14 cellular contexts compared by ENCODE assay signal in genomic region chr3:90024986-90025385, GRCh38.
"Had no signal": no experiment of that assay in that cellular context is flagged by ENCODE, and none has a peak within 500 bp of the region (broad histone marks: within the 10 kb centered on the region; RNA-seq: fewer than 3 reads in every experiment).

No MANE protein-coding gene starts in this region.

- H3K9me3 ChIP-seq: mucosa of descending colon, pancreas had no signal

- H3K27me3 Mint-ChIP-seq: dendritic cell treated with granulocyte-macrophage colony-stimulating factor and Interleukin-4, amounts not matched to agents 40 ng/mL and 50 ng/mL, for 4 days; effector memory CD8-positive, alpha-beta T cell; naive thymus-derived CD8-positive, alpha-beta T cell; progenitor cell of endocrine pancreas had no signal

- H3K36me3 ChIP-seq: heart left ventricle, pancreas had no signal

- H3K27me3 ChIP-seq: heart left ventricle, pancreas had no signal

- H3K4me1 ChIP-seq: heart left ventricle, pancreas had no signal

- H3K27ac Mint-ChIP-seq: dendritic cell treated with granulocyte-macrophage colony-stimulating factor and Interleukin-4, amounts not matched to agents 40 ng/mL and 50 ng/mL, for 4 days; effector memory CD8-positive, alpha-beta T cell; naive thymus-derived CD8-positive, alpha-beta T cell; progenitor cell of endocrine pancreas had no signal

- H3K4me3 Mint-ChIP-seq: dendritic cell treated with granulocyte-macrophage colony-stimulating factor and Interleukin-4, amounts not matched to agents 40 ng/mL and 50 ng/mL, for 4 days; effector memory CD8-positive, alpha-beta T cell; naive thymus-derived CD8-positive, alpha-beta T cell had no signal

- H3K4me3 ChIP-seq: heart left ventricle, mucosa of descending colon, pancreas had no signal

- ATAC-seq: effector memory CD8-positive, alpha-beta T cell; heart left ventricle; mucosa of descending colon; naive thymus-derived CD8-positive, alpha-beta T cell; pancreas; right cardiac atrium had no signal

- H3K36me3 Mint-ChIP-seq: naive thymus-derived CD8-positive, alpha-beta T cell had no signal

- H3K27ac ChIP-seq: heart left ventricle, pancreas had no signal

- DNase-seq: effector memory CD8-positive, alpha-beta T cell; foreskin melanocyte; heart left ventricle; hippocampal formation; mucosa of descending colon; naive thymus-derived CD8-positive, alpha-beta T cell; pancreas; right cardiac atrium; small intestine; stimulated activated CD4-positive, alpha-beta T cell treated with anti-CD3 and anti-CD28 coated beads, Interleukin-12 subunit alpha, Interleukin-12 subunit beta, amount 100 ng/mL, for 4 hours; stimulated activated naive CD4-positive, alpha-beta T cell; trophoblast cell had no signal

- H3K4me1 Mint-ChIP-seq: naive thymus-derived CD8-positive, alpha-beta T cell had no signal
